In genomic region chr2:232235716-232236115, GRCh38 we compare ENCODE assay signal across 10 cellular contexts.
DNase-seq lines count a peak whose midpoint lies in the region; ATAC-seq and TF ChIP-seq lines count a peak whose summit lies in the region.
"Had no signal": no experiment of that assay in that cellular context is flagged by ENCODE, and none has a peak within 500 bp of the region (broad histone marks: within the 10 kb centered on the region; RNA-seq: fewer than 3 reads in every experiment).

No MANE protein-coding gene starts in this region.

- WGBS in smooth muscle cell (ENCODE audit: low lambda C conversion rate): 94% methylated on average over 5 of the region's 5 CpGs

- H2AFZ ChIP-seq in smooth muscle cell (ENCODE audit: low read depth): no peak overlapping the region

- H3K27ac ChIP-seq in VCaP (peak overlapping the region; percentile 66), smooth muscle cell (ENCODE audit: low read depth) (no peak overlapping the region)

- H4K20me1 ChIP-seq in smooth muscle cell (ENCODE audit: low read depth): peaks cover 25% of the 10 kb centered on the region

- peaks cover 15% of the 10 kb centered on the region for H3K4me1 ChIP-seq in smooth muscle cell (ENCODE audit: low read depth)

- DNase-seq in myocyte (ENCODE audit: low read depth) (peak; percentile 30), NOMO-1 treated with DMSO at 0.1 percent for 48 hours (lab: John Stamatoyannopoulos, UW; ENCODE audit: unreplicated experiment) (no peak), smooth muscle cell (lab: John Stamatoyannopoulos, UW; ENCODE audit: unreplicated experiment) (no peak)
- DNase-seq: Karpas-422 had no signal

- ATAC-seq in GM18511 (IDR thresholded peaks at IDR 0.05; ENCODE audit: unreplicated experiment): peak; percentile 44
- ATAC-seq in HG03039 (IDR thresholded peaks at IDR 0.05; ENCODE audit: unreplicated experiment): peak; percentile 27
- ATAC-seq in GM18520 (IDR thresholded peaks at IDR 0.05; ENCODE audit: unreplicated experiment): no peak
- no peak for ATAC-seq in activated CD4-positive, CD25-positive, alpha-beta regulatory T cell treated with anti-CD3 and anti-CD28 coated beads, Interleukin-2, amount 50 U/mL, for 24 hours

- no peaks in the 10 kb centered on the region for H3K79me2 ChIP-seq in smooth muscle cell (ENCODE audit: low read depth)

- TF ChIP-seq CTCF in VCaP (conservative IDR thresholded peaks at IDR 0.05) (no peak), smooth muscle cell (IDR thresholded peaks at IDR 0.05; ENCODE audit: borderline replicate concordance, insufficient read depth, poor library complexity, severe bottlenecking) (no peak)

- no peaks in the 10 kb centered on the region for H3K36me3 ChIP-seq in smooth muscle cell (ENCODE audit: low read depth)

- H3K9ac ChIP-seq in smooth muscle cell (ENCODE audit: low read depth): no peak overlapping the region

- H3K4me3 ChIP-seq in smooth muscle cell: no peak overlapping the region
- H3K4me3 ChIP-seq: lung had no signal

- no peaks in the 10 kb centered on the region for H3F3A ChIP-seq in smooth muscle cell (ENCODE audit: low read depth)

- H3K9me3 ChIP-seq in smooth muscle cell (replicated peaks; ENCODE audit: low read depth): no peaks in the 10 kb centered on the region

- H3K27me3 ChIP-seq in smooth muscle cell (ENCODE audit: low read depth): no peaks in the 10 kb centered on the region

- no peak overlapping the region for H3K4me2 ChIP-seq in smooth muscle cell

Comparison
In these comparisons a context has a peak if more than half of its experiments do, and no peak if none do; other contexts are left out.
1. ATAC-seq: peak in GM18511 (single experiment) and HG03039 (single experiment); none in GM18520 (single experiment) and activated CD4-positive, CD25-positive, alpha-beta regulatory T cell treated with anti-CD3 and anti-CD28 coated beads, Interleukin-2, amount 50 U/mL, for 24 hours (0 of 2).